Comparison of ENCODE assay signal across 29 cellular contexts in genomic region chr1:21649315-21649714, GRCh38.
"Had no signal": no experiment of that assay in that cellular context is flagged by ENCODE, and none has a peak within 500 bp of the region (broad histone marks: within the 10 kb centered on the region; RNA-seq: fewer than 3 reads in every experiment).

No MANE protein-coding gene starts in this region.

- H3K27ac Mint-ChIP-seq: activated CD8-positive, alpha-beta T cell treated with anti-CD3 and anti-CD28 coated beads for 36 hours; activated naive CD4-positive, alpha-beta T cell treated with anti-CD3 and anti-CD28 coated beads, Interleukin-2, amount 50 U/mL, for 24 hours; activated T-helper 1 cell treated with anti-CD3 and anti-CD28 coated beads, Interleukin-12 subunit alpha, Interleukin-12 subunit beta, Interleukin-2, Interleukin-4 antibody, amounts not matched to agents 30 ng/mL and 10 ng/mL and 1 ng/mL, durations not matched to agents 14 hours and 24 hours and 36 hours; T-helper 17 cell had no signal

- H3K36me3 ChIP-seq: brain microvascular endothelial cell, cardiac muscle cell, SJSA1 had no signal

- H3K36me3 Mint-ChIP-seq: activated naive CD4-positive, alpha-beta T cell treated with anti-CD3 and anti-CD28 coated beads, Interleukin-2, amount 50 U/mL, for 24 hours had no signal

- ATAC-seq: activated CD4-positive, CD25-positive, alpha-beta regulatory T cell treated with anti-CD3 and anti-CD28 coated beads, Interleukin-2, amount 50 U/mL, for 24 hours; activated CD8-positive, alpha-beta T cell treated with anti-CD3 and anti-CD28 coated beads for 36 hours; PC-3; SK-N-SH treated with all-trans-retinoic acid at 6 μM for 48 hours; T-helper 17 cell had no signal

- H3K27ac ChIP-seq: brain microvascular endothelial cell, cardiac muscle cell, SJSA1 had no signal

- H3K4me3 Mint-ChIP-seq: activated CD8-positive, alpha-beta T cell treated with anti-CD3 and anti-CD28 coated beads for 36 hours; activated T-helper 1 cell treated with anti-CD3 and anti-CD28 coated beads, Interleukin-12 subunit alpha, Interleukin-12 subunit beta, Interleukin-2, Interleukin-4 antibody, amounts not matched to agents 30 ng/mL and 10 ng/mL and 1 ng/mL, durations not matched to agents 14 hours and 24 hours and 36 hours had no signal

- FAIRE-seq: RCC 7860, TTC549 had no signal

- DNase-seq: activated CD4-positive, alpha-beta T cell treated with anti-CD3 and anti-CD28 coated beads for 4 hours; activated CD8-positive, alpha-beta memory T cell treated with anti-CD3 and anti-CD28 coated beads, Interleukin-2, amount 50 U/mL, for 48 hours; activated CD8-positive, alpha-beta T cell treated with anti-CD3 and anti-CD28 coated beads for 36 hours; activated effector memory CD4-positive, alpha-beta T cell treated with Interleukin-2 at 50 U/mL for 16 hours; activated naive CD4-positive, alpha-beta T cell; activated T-cell treated with anti-CD3 and anti-CD28 coated beads, Interleukin-2, amount 50 U/mL, for 1 hour; amygdala; brain microvascular endothelial cell; Karpas-422; MM.1S; NCI-H1105; NCI-H1436; NCI-H1694 treated with DMSO at 0.1 percent for 48 hours; NCI-H2081; NCI-H446; NCI-H524; PC-3; SHP77; SW 1271; T-helper 17 cell; T1000 had no signal

- H3K9me3 ChIP-seq: SJSA1 had no signal

- H3K4me3 ChIP-seq: cardiac muscle cell, SJSA1 had no signal

- H3K9me3 Mint-ChIP-seq: activated CD8-positive, alpha-beta T cell treated with anti-CD3 and anti-CD28 coated beads for 36 hours; activated naive CD4-positive, alpha-beta T cell treated with anti-CD3 and anti-CD28 coated beads, Interleukin-2, amount 50 U/mL, for 24 hours; activated T-helper 1 cell treated with anti-CD3 and anti-CD28 coated beads, Interleukin-12 subunit alpha, Interleukin-12 subunit beta, Interleukin-2, Interleukin-4 antibody, amounts not matched to agents 30 ng/mL and 10 ng/mL and 1 ng/mL, durations not matched to agents 14 hours and 24 hours and 36 hours had no signal
